Comparison of ENCODE assay signal across 12 cellular contexts in genomic region chr17:41518789-41519449, GRCh38. TPM values are rescaled to one million over a fixed set of nuclear protein-coding genes. Genes with fewer than 3 reads are reported as not detected.
DNase-seq lines count a peak whose midpoint lies in the region; ATAC-seq and TF ChIP-seq lines count a peak whose summit lies in the region.
"Had no signal": no experiment of that assay in that cellular context is flagged by ENCODE, and none has a peak within 500 bp of the region (broad histone marks: within the 10 kb centered on the region; RNA-seq: fewer than 3 reads in every experiment).

KRT15 (minus strand) TSS chr17:41518890; CDS start chr17:41518827, 63 bp downstream.

- H3K9me3 Mint-ChIP-seq in type B pancreatic cell, result no peaks in the 10 kb centered on the region
- H3K9me3 Mint-ChIP-seq: T-helper 1 cell treated with Interleukin-12 subunit alpha and Interleukin-12 subunit beta and Interleukin-4 antibody, amounts not matched to agents 30 μg/mL and 1 μg/mL, for 36 hours had no signal

- peak within 1 kb of the TSS; percentile 97 for H3K27ac ChIP-seq in PC-3 (ENCODE audit: low read length)

- DNase-seq in NCI-H2227 (lab: John Stamatoyannopoulos, UW; ENCODE audit: unreplicated experiment) (peak; percentile 12), NCI-H2227 treated with DMSO at 0.1 percent for 48 hours (lab: John Stamatoyannopoulos, UW) (no peak), PC-3 (peak; percentile 81), type B pancreatic cell (ENCODE audit: extremely low spot score, unreplicated experiment) (no peak), NCI-H187 (lab: John Stamatoyannopoulos, UW) (no peak), LoVo (ENCODE audit: low spot score) (no peak)
- DNase-seq: islet precursor cell, NCI-H1048 had no signal

- peaks cover 4% of the 10 kb centered on the region for H3K36me3 Mint-ChIP-seq in type B pancreatic cell

- H3K4me2 ChIP-seq in PC-3 (ENCODE audit: low read length), result peak within 1 kb of the TSS; percentile 60

- POLR2A ChIA-PET in PC-3 (lab: Charles Lee; ENCODE audit: unreplicated experiment), result interaction anchor here (0.9 kb wide), 1 partner anchor 30 kb away, joined by 30 read pairs; no protein-coding TSS in a partner anchor

- CTCF ChIA-PET in PC-3 (lab: Charles Lee), result interaction anchor here (0.6 to 1.8 kb wide), 2 partner anchors 30 to 34 kb away, joined by 8 to 19 read pairs; no protein-coding TSS in a partner anchor

- H4K20me1 ChIP-seq in PC-3 (ENCODE audit: low read length), result no peaks in the 10 kb centered on the region

- H3K4me1 ChIP-seq in PC-3 (ENCODE audit: insufficient read depth, low read length), result peaks cover 64% of the 10 kb centered on the region

- TF ChIP-seq CTCF in PC-3 (conservative IDR thresholded peaks at IDR 0.05; ENCODE audit: low read depth, low read length) (peak; percentile 36; the same call in 1 of the 2 replicates), type B pancreatic cell (conservative IDR thresholded peaks at IDR 0.05) (no peak)

- no peaks in the 10 kb centered on the region for H3K9me3 ChIP-seq in PC-3 (ENCODE audit: low read length)
- H3K9me3 ChIP-seq: pancreas had no signal

- H3K4me3 Mint-ChIP-seq in type B pancreatic cell, result peak within 1 kb of the TSS; percentile 76
- H3K4me3 Mint-ChIP-seq: T-helper 1 cell treated with Interleukin-12 subunit alpha and Interleukin-12 subunit beta and Interleukin-4 antibody, amounts not matched to agents 30 μg/mL and 1 μg/mL, for 36 hours had no signal

- H3F3A ChIP-seq in PC-3 (ENCODE audit: low read length, unreplicated experiment), result peaks cover 11% of the 10 kb centered on the region

- H3K4me1 Mint-ChIP-seq in type B pancreatic cell (ENCODE audit: unreplicated experiment), result peaks cover 20% of the 10 kb centered on the region

- peaks cover 10% of the 10 kb centered on the region; the same call in 1 of the 2 replicates for H3K36me3 ChIP-seq in PC-3 (ENCODE audit: low read depth, low read length)
- H3K36me3 ChIP-seq: pancreas had no signal

- peak within 1 kb of the TSS; percentile 22; the same call in 1 of the 2 replicates for H3K4me3 ChIP-seq in PC-3 (ENCODE audit: low read length)
- H3K4me3 ChIP-seq: pancreas had no signal

- H2AFZ ChIP-seq in PC-3 (ENCODE audit: low read length), result no peak within 1 kb of the TSS

- H3K79me2 ChIP-seq in PC-3 (ENCODE audit: low read length), result no peaks in the 10 kb centered on the region

- no TSS peak for BruUV-seq in PC-3 (replicated peaks; lab: Mats Ljungman, UMichigan)

- H3K27ac Mint-ChIP-seq in type B pancreatic cell, result peak within 1 kb of the TSS; percentile 93
- H3K27ac Mint-ChIP-seq: T-helper 1 cell treated with Interleukin-12 subunit alpha and Interleukin-12 subunit beta and Interleukin-4 antibody, amounts not matched to agents 30 μg/mL and 1 μg/mL, for 36 hours had no signal

- peak within 1 kb of the TSS; percentile 83 for H3K9ac ChIP-seq in PC-3 (ENCODE audit: low read length)

- ATAC-seq in PC-3 (peak; percentile 14), esophagus mucosa (peak; percentile 46), GM21526 (IDR thresholded peaks at IDR 0.05; ENCODE audit: low FRiP score, unreplicated experiment) (no peak)

- H3K27me3 ChIP-seq in PC-3 (ENCODE audit: low read length), result no peaks in the 10 kb centered on the region
- H3K27me3 ChIP-seq: pancreas had no signal

- intact Hi-C loops in PC-3 (cut with micrococcal nuclease), result loop anchor here (2.0 to 10.0 kb wide), 2 partner anchors 616 to 714 kb away; no protein-coding TSS in a partner anchor

- peaks cover 4% of the 10 kb centered on the region for H3K27me3 Mint-ChIP-seq in type B pancreatic cell

- H3K9me2 ChIP-seq in PC-3 (replicated peaks; ENCODE audit: low read length), result no peaks in the 10 kb centered on the region

RNA-seq across cellular contexts. Expression of gene KRT15, which starts in this region (rescaled TPM):
- 121 and 144 TPM in 2 replicates for total RNA-seq in PC-3 (2014; rRNA removed)
- 2,810 TPM for total RNA-seq in esophagus mucosa
- 208 and 840 TPM in 2 replicates for total RNA-seq in type B pancreatic cell (ENCODE audit: low replicate concordance)

Comparison
In these comparisons a context has a peak if more than half of its experiments do, and no peak if none do; other contexts are left out.
1. DNase-seq: peak in NCI-H2227 (single experiment) and PC-3 (single experiment); none in NCI-H2227 treated with DMSO at 0.1 percent for 48 hours (single experiment), type B pancreatic cell (single experiment), NCI-H187 (0 of 2) and LoVo (single experiment).